In genomic region chr11:104934073-104934472, GRCh38 we compare ENCODE assay signal across 10 cellular contexts. TPM values are rescaled to one million over a fixed set of nuclear protein-coding genes. Genes with fewer than 3 reads are reported as not detected.
"Had no signal": no experiment of that assay in that cellular context is flagged by ENCODE, and none has a peak within 500 bp of the region (broad histone marks: within the 10 kb centered on the region; RNA-seq: fewer than 3 reads in every experiment).

No MANE protein-coding gene starts in this region.

RNA-seq across cellular contexts. Expression of gene CASP4, which starts 34.3 kb away (rescaled TPM):
- total RNA-seq: cardiac muscle cell had no signal

RNA-seq across cellular contexts. Expression of gene CASP12, which starts 35.8 kb away (rescaled TPM):
- total RNA-seq: activated CD8-positive, alpha-beta memory T cell treated with anti-CD3 and anti-CD28 coated beads for 36 hours; activated naive CD8-positive, alpha-beta T cell treated with anti-CD3 and anti-CD28 coated beads for 36 hours; activated T-helper 2 cell treated with anti-CD3 and anti-CD28 coated beads, Interferon-gamma antibody, Interleukin-2, Interleukin-4, amounts not matched to agents 10 μg/mL and 5 μg/mL and 100 μg/mL, durations not matched to agents 14 hours and 24 hours and 36 hours; cardiac muscle cell; left ventricle myocardium inferior; myocyte; occipital lobe; psoas muscle; temporal lobe; WTC11 had no signal
